9 cellular contexts compared by ENCODE assay signal in genomic region chr2:3535467-3535793, GRCh38. TPM values are rescaled to one million over a fixed set of nuclear protein-coding genes. Genes with fewer than 3 reads are reported as not detected.
DNase-seq lines count a peak whose midpoint lies in the region; ATAC-seq and TF ChIP-seq lines count a peak whose summit lies in the region.
"Had no signal": no experiment of that assay in that cellular context is flagged by ENCODE, and none has a peak within 500 bp of the region (broad histone marks: within the 10 kb centered on the region; RNA-seq: fewer than 3 reads in every experiment).

No MANE protein-coding gene starts in this region.

- no peak for DNase-seq in CD4-positive, alpha-beta T cell
- peak in 2 of 3 donors; percentile 22 to 55 for DNase-seq in Peyer's patch
- DNase-seq in esophagus squamous epithelium (lab: John Stamatoyannopoulos, UW): no peak
- no peak for DNase-seq in progenitor cell of endocrine pancreas (ENCODE audit: low spot score, unreplicated experiment)
- DNase-seq in HCEC 1CT: no peak
- DNase-seq in effector CD8-positive, alpha-beta T cell (lab: John Stamatoyannopoulos, UW): no peak
- no peak for DNase-seq in activated naive CD4-positive, alpha-beta T cell treated with anti-CD3 and anti-CD28 coated beads, Interleukin-2, amount 50 U/mL, for 72 hours (ENCODE audit: low spot score in 2 of 2)
- DNase-seq: stimulated activated CD4-positive, alpha-beta T cell treated with anti-CD3 and anti-CD28 coated beads, Interleukin-15, amount 100 ng/mL, for 24 hours had no signal

- H3K27me3 Mint-ChIP-seq in CD4-positive, alpha-beta T cell: no peaks in the 10 kb centered on the region
- no peaks in the 10 kb centered on the region for H3K27me3 Mint-ChIP-seq in progenitor cell of endocrine pancreas

- TF ChIP-seq POLR2A in Peyer's patch (IDR thresholded peaks at IDR 0.05) (no peak), esophagus squamous epithelium (IDR thresholded peaks at IDR 0.05) (no peak)

- no peak for ATAC-seq in CD4-positive, alpha-beta T cell (ENCODE audit: poor library complexity)
- ATAC-seq in HG02763 (IDR thresholded peaks at IDR 0.05; ENCODE audit: unreplicated experiment): no peak
- no peak for ATAC-seq in activated naive CD4-positive, alpha-beta T cell treated with anti-CD3 and anti-CD28 coated beads, Interleukin-2, amount 50 U/mL, for 72 hours

- no peak for TF ChIP-seq CTCF in CD4-positive, alpha-beta T cell (IDR thresholded peaks at IDR 0.05)
- TF ChIP-seq CTCF in Peyer's patch (IDR thresholded peaks at IDR 0.05): no peak
- TF ChIP-seq CTCF in esophagus squamous epithelium (IDR thresholded peaks at IDR 0.05): no peak
- no peak for TF ChIP-seq CTCF in progenitor cell of endocrine pancreas (IDR thresholded peaks at IDR 0.05; ENCODE audit: unreplicated experiment)

- 40 to 59% methylated on average over 5 of the region's 5 CpGs for WGBS in esophagus squamous epithelium, 2 donors

- no peak overlapping the region for H3K27ac Mint-ChIP-seq in CD4-positive, alpha-beta T cell
- H3K27ac Mint-ChIP-seq in progenitor cell of endocrine pancreas: peak overlapping the region; percentile 96
- H3K27ac Mint-ChIP-seq in activated naive CD4-positive, alpha-beta T cell treated with anti-CD3 and anti-CD28 coated beads, Interleukin-2, amount 50 U/mL, for 72 hours: peak overlapping the region in 1 of 2 donors; percentile 87

- no peaks in the 10 kb centered on the region for H3K9me3 ChIP-seq in CD4-positive, alpha-beta T cell (ENCODE audit: control insufficient read depth, low read length)
- H3K9me3 ChIP-seq in Peyer's patch (no peaks in the 10 kb centered on the region), esophagus squamous epithelium (no peaks in the 10 kb centered on the region)

- peak overlapping the region; percentile 81 for H3K4me3 Mint-ChIP-seq in CD4-positive, alpha-beta T cell
- no peak overlapping the region for H3K4me3 Mint-ChIP-seq in progenitor cell of endocrine pancreas (ENCODE audit: low read depth)

- H3K4me1 ChIP-seq in Peyer's patch (peaks cover 0 to 5% (median 0%) of the 10 kb centered on the region in 4 donors), esophagus squamous epithelium (peaks cover 13 to 42% (median 14%) of the 10 kb centered on the region in 3 donors)

- H3K4me1 Mint-ChIP-seq in CD4-positive, alpha-beta T cell (ENCODE audit: low read depth): peaks cover 5% of the 10 kb centered on the region
- peaks cover 11% of the 10 kb centered on the region for H3K4me1 Mint-ChIP-seq in progenitor cell of endocrine pancreas (ENCODE audit: low read depth)

- no peaks in the 10 kb centered on the region for H3K27me3 ChIP-seq in CD4-positive, alpha-beta T cell (ENCODE audit: control insufficient read depth, insufficient read depth, low read length)
- no peaks in the 10 kb centered on the region for H3K27me3 ChIP-seq in Peyer's patch
- H3K27me3 ChIP-seq in esophagus squamous epithelium: no peaks in the 10 kb centered on the region

- POLR2A ChIA-PET in CD4-positive, alpha-beta T cell (lab: Charles Lee): interaction anchor here (0.7 kb wide), 1 partner anchor 17 kb away, joined by 5 read pairs; no protein-coding TSS in a partner anchor

- H3K27ac ChIP-seq in CD4-positive, alpha-beta T cell (ENCODE audit: low read depth, low read length): no peak overlapping the region
- H3K27ac ChIP-seq in Peyer's patch (peak overlapping the region; percentile 59 to 87 (median 72)), esophagus squamous epithelium (peak overlapping the region; percentile 69 to 94 (median 90))

- H3K4me3 ChIP-seq in Peyer's patch (peak overlapping the region in 2 of 4 donors; percentile 10 to 36), esophagus squamous epithelium (peak overlapping the region in 3 of 4 donors; percentile 33 to 61 (median 39))

- H3K36me3 ChIP-seq in Peyer's patch: peaks cover 0 to 9% (median 0%) of the 10 kb centered on the region in 3 donors
- peaks cover 0 to 27% (median 0%) of the 10 kb centered on the region in 3 donors for H3K36me3 ChIP-seq in esophagus squamous epithelium

- peaks cover 14% of the 10 kb centered on the region for H3K36me3 Mint-ChIP-seq in CD4-positive, alpha-beta T cell (ENCODE audit: low read depth)
- peaks cover 4% of the 10 kb centered on the region for H3K36me3 Mint-ChIP-seq in progenitor cell of endocrine pancreas (ENCODE audit: insufficient read depth)
- peaks cover 0 to 7% of the 10 kb centered on the region in 2 donors for H3K36me3 Mint-ChIP-seq in activated naive CD4-positive, alpha-beta T cell treated with anti-CD3 and anti-CD28 coated beads, Interleukin-2, amount 50 U/mL, for 72 hours

- H3K9me3 Mint-ChIP-seq in CD4-positive, alpha-beta T cell: no peaks in the 10 kb centered on the region
- H3K9me3 Mint-ChIP-seq in progenitor cell of endocrine pancreas (ENCODE audit: low read depth): no peaks in the 10 kb centered on the region
- H3K9me3 Mint-ChIP-seq in activated naive CD4-positive, alpha-beta T cell treated with anti-CD3 and anti-CD28 coated beads, Interleukin-2, amount 50 U/mL, for 72 hours: no peaks in the 10 kb centered on the region

- intact Hi-C loops in CD4-positive, alpha-beta T cell (cut with DNase I, micrococcal nuclease): no loop called here
- intact Hi-C loops in esophagus squamous epithelium (cut with DNase I): no loop called here

- CTCF ChIA-PET in CD4-positive, alpha-beta T cell (lab: Charles Lee): no interaction called here

RNA-seq across cellular contexts. Expression of gene ADI1, which starts 16.1 kb away (rescaled TPM):
- 10 to 100 TPM; 28.4 to 30.2 TPM for total RNA-seq in CD4-positive, alpha-beta T cell
- total RNA-seq in Peyer's patch (100 to 1,000 TPM in 1 of 4 donors, 10 to 100 TPM in 3; 43.7 to 207 (median 71.0) TPM), esophagus squamous epithelium (10 to 100 TPM; 33.3 to 73.6 (median 54.9) TPM), progenitor cell of endocrine pancreas (41.8 and 46.6 TPM in 2 replicates)
- 10 to 100 TPM; 29.3 to 39.3 TPM for total RNA-seq in activated naive CD4-positive, alpha-beta T cell treated with anti-CD3 and anti-CD28 coated beads, Interleukin-2, amount 50 U/mL, for 72 hours

RNA-seq across cellular contexts. Expression of gene RNASEH1, which starts 22.7 kb away (rescaled TPM):
- total RNA-seq in CD4-positive, alpha-beta T cell: 10 to 100 TPM; 31.5 to 31.9 TPM
- total RNA-seq in Peyer's patch (10 to 100 TPM in 3 of 4 donors, 1 to 10 TPM in 1; 8.2 to 42.9 (median 14.8) TPM), esophagus squamous epithelium (10 to 100 TPM; 12.1 to 21.2 (median 19.0) TPM), progenitor cell of endocrine pancreas (18.5 and 21.8 TPM in 2 replicates)
- 10 to 100 TPM; 18.3 to 21.9 TPM for total RNA-seq in activated naive CD4-positive, alpha-beta T cell treated with anti-CD3 and anti-CD28 coated beads, Interleukin-2, amount 50 U/mL, for 72 hours

RNA-seq across cellular contexts. Expression of gene RPS7, which starts 39.6 kb away (rescaled TPM):
- 1,000 to 10,000 TPM; 2,016 to 2,098 TPM for total RNA-seq in CD4-positive, alpha-beta T cell
- total RNA-seq in Peyer's patch (1,000 to 10,000 TPM in 3 of 4 donors, 100 to 1,000 TPM in 1; 855 to 2,886 (median 1,081) TPM), esophagus squamous epithelium (1,000 to 10,000 TPM; 1,342 to 4,027 (median 3,705) TPM), progenitor cell of endocrine pancreas (1,422 and 1,517 TPM in 2 replicates)
- total RNA-seq in activated naive CD4-positive, alpha-beta T cell treated with anti-CD3 and anti-CD28 coated beads, Interleukin-2, amount 50 U/mL, for 72 hours: 1,000 to 10,000 TPM; 1,548 to 2,231 TPM

RNA-seq across cellular contexts. Expression of gene COLEC11, which starts 59.5 kb away (rescaled TPM):
- under 1 TPM in 1 of 2 experiments, not detected in 1; 0.47 TPM for total RNA-seq in CD4-positive, alpha-beta T cell
- total RNA-seq in Peyer's patch (1 to 10 TPM in 2 of 4 donors, under 1 TPM in 1, not detected in 1; 0.70 to 5.8 (median 1.1) TPM), esophagus squamous epithelium (1 to 10 TPM in 2 of 4 donors, under 1 TPM in 1, not detected in 1; 0.56 to 2.3 (median 1.0) TPM), progenitor cell of endocrine pancreas (not detected in 2 replicates)
- not detected for total RNA-seq in activated naive CD4-positive, alpha-beta T cell treated with anti-CD3 and anti-CD28 coated beads, Interleukin-2, amount 50 U/mL, for 72 hours

Comparison
In these comparisons a context has a peak if more than half of its experiments do, and no peak if none do; other contexts are left out.
1. DNase-seq: peak in Peyer's patch (2 of 3); none in CD4-positive, alpha-beta T cell (0 of 10), esophagus squamous epithelium (single experiment), progenitor cell of endocrine pancreas (single experiment), HCEC 1CT (single experiment), effector CD8-positive, alpha-beta T cell (single experiment) and activated naive CD4-positive, alpha-beta T cell treated with anti-CD3 and anti-CD28 coated beads, Interleukin-2, amount 50 U/mL, for 72 hours (0 of 2).